2 cellular contexts compared by ENCODE assay signal in genomic region chr17:35086164-35086563, GRCh38.
A peak's percentile ranks its signal among the peaks of the same experiment; 100 is the strongest.
TF ChIP-seq lines count a peak whose summit lies in the region.

No MANE protein-coding gene starts in this region.

TF ChIP-seq in GM23338, 12 proteins besides CTCF, POLR2A, EP300 and RAD21:
- TF ChIP-seq JUNB (IDR thresholded peaks at IDR 0.05; ENCODE audit: unreplicated experiment) (no peak), ZNF331 (CRISPR knock-in tag; IDR thresholded peaks at IDR 0.05; ENCODE audit: low read depth) (no peak), ZNF462 (CRISPR knock-in tag; IDR thresholded peaks at IDR 0.05) (no peak), POLR2AphosphoS5 (IDR thresholded peaks at IDR 0.05; ENCODE audit: low read depth) (no peak), ZNF114 (CRISPR knock-in tag; IDR thresholded peaks at IDR 0.05) (no peak), STAT1 (IDR thresholded peaks at IDR 0.05; ENCODE audit: unreplicated experiment) (no peak), CREB1 (CRISPR knock-in tag; IDR thresholded peaks at IDR 0.05; ENCODE audit: low read depth) (no peak), EZH2phosphoT487 (IDR thresholded peaks at IDR 0.05; ENCODE audit: unreplicated experiment) (no peak), REST (IDR thresholded peaks at IDR 0.05; ENCODE audit: unreplicated experiment) (no peak), ETS1 (IDR thresholded peaks at IDR 0.05) (no peak), EZH2 (IDR thresholded peaks at IDR 0.05; ENCODE audit: low read depth, unreplicated experiment) (no peak), NANOG (IDR thresholded peaks at IDR 0.05; ENCODE audit: borderline replicate concordance) (no peak)

TF ChIP-seq in K562, 482 proteins besides CTCF, POLR2A, EP300 and RAD21:
- TF ChIP-seq CEBPB (tag; IDR thresholded peaks at IDR 0.05): no peak
- TF ChIP-seq ZNF707 (CRISPR knock-in tag; conservative IDR thresholded peaks at IDR 0.05): no peak
- TF ChIP-seq HMBOX1 (IDR thresholded peaks at IDR 0.05): 0 out of 2 replicates have a peak, but pooled peaks have one; percentile 33
